ENCODE assay signal across 16 cellular contexts in the genomic region with DNA sequence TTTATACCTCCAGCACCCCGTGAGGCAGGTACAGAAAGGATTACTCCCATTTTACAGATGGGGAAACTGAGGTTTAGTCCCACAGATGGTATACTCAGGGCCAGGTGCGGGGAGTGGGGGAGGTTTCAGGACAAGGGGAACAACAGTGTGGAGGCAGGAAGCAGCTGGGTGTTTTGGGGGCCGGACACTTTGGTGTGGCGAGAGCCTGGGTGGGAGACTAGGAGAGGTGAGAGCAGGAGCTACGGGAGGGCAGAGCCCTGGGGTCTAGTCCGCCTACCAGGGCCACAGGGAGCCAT.
DNase-seq lines count a peak whose midpoint lies in the region; ATAC-seq and TF ChIP-seq lines count a peak whose summit lies in the region.
"Had no signal": no experiment of that assay in that cellular context is flagged by ENCODE, and none has a peak within 500 bp of the region (broad histone marks: within the 10 kb centered on the region; RNA-seq: fewer than 3 reads in every experiment).

No MANE protein-coding gene starts in this region.

- H3K36me3 Mint-ChIP-seq in CD4-positive, alpha-beta memory T cell, result no peaks in the 10 kb centered on the region
- H3K36me3 Mint-ChIP-seq: CD14-positive monocyte; CD8-positive, alpha-beta T cell had no signal

- no peak overlapping the region for H3K4ac ChIP-seq in trophoblast cell (ENCODE audit: low read depth, low read length)

- TF ChIP-seq CTCF in right atrium auricular region (IDR thresholded peaks at IDR 0.05) (no peak), esophagus muscularis mucosa (IDR thresholded peaks at IDR 0.05) (no peak)

- no peak overlapping the region for H4K12ac ChIP-seq in trophoblast cell (ENCODE audit: low read depth, low read length)

- H3K9ac ChIP-seq in trophoblast cell (ENCODE audit: low read length), result no peak overlapping the region
- H3K9ac ChIP-seq: BLaER1 had no signal

- TF ChIP-seq POLR2A in esophagus muscularis mucosa (IDR thresholded peaks at IDR 0.05; ENCODE audit: low read depth), result no peak

- DNase-seq in right atrium auricular region (ENCODE audit: low spot score), result peak; percentile 36
- DNase-seq in Right ventricle myocardium superior, result no peak
- peak; percentile 70 for DNase-seq in esophagus muscularis mucosa (ENCODE audit: extremely low spot score)
- DNase-seq in trophoblast cell, result no peak
- DNase-seq in NCI-H82 treated with DMSO at 0.1 percent for 48 hours (lab: John Stamatoyannopoulos, UW; ENCODE audit: unreplicated experiment), result no peak
- no peak for DNase-seq in mesenteric fat pad (ENCODE audit: low spot score)
- DNase-seq in CD4-positive, alpha-beta memory T cell, result no peak
- DNase-seq: Calu3; CD8-positive, alpha-beta T cell; DMS79 treated with DMSO at 0.1 percent for 48 hours; GF-D8 had no signal

- H2AK5ac ChIP-seq in trophoblast cell (ENCODE audit: low read length), result peak overlapping the region; percentile 24

- TF ChIP-seq EP300 in esophagus muscularis mucosa (IDR thresholded peaks at IDR 0.05), result no peak

- H3K9me3 Mint-ChIP-seq in CD4-positive, alpha-beta memory T cell, result no peaks in the 10 kb centered on the region
- H3K9me3 Mint-ChIP-seq: CD14-positive monocyte; CD8-positive, alpha-beta T cell had no signal

- H2BK5ac ChIP-seq in trophoblast cell (ENCODE audit: low read depth, low read length, poor library complexity), result no peak overlapping the region

- peaks cover 0 to 2% (median 0%) of the 10 kb centered on the region in 4 donors for H3K4me1 Mint-ChIP-seq in CD4-positive, alpha-beta memory T cell

- POLR2A ChIA-PET in CD4-positive, alpha-beta memory T cell (lab: Charles Lee; ENCODE audit: partially characterized antibody), result no interaction called here

- peaks cover 0 to 2% of the 10 kb centered on the region in 2 donors for H3K27me3 Mint-ChIP-seq in CD4-positive, alpha-beta memory T cell

- H3K27me3 ChIP-seq in right atrium auricular region (no peaks in the 10 kb centered on the region), esophagus muscularis mucosa (no peaks in the 10 kb centered on the region), trophoblast cell (ENCODE audit: insufficient read depth, low read length) (no peaks in the 10 kb centered on the region)
- no peaks in the 10 kb centered on the region for H3K27me3 ChIP-seq in CD4-positive, alpha-beta memory T cell (ENCODE audit: insufficient read depth, low read length)

- 93% methylated on average over 6 of the region's 6 CpGs for WGBS in esophagus muscularis mucosa
- WGBS in trophoblast cell (ENCODE audit: extremely low coverage, insufficient coverage, insufficient read length), result no CpG with 5 or more reads among the region's 6 CpGs

- H3K79me1 ChIP-seq in trophoblast cell (ENCODE audit: low read length), result peaks cover 7% of the 10 kb centered on the region

- no peak overlapping the region for H4K8ac ChIP-seq in trophoblast cell (ENCODE audit: low read depth, low read length)

- CTCF ChIA-PET in CD4-positive, alpha-beta memory T cell (lab: Charles Lee; ENCODE audit: partially characterized antibody), result interaction anchor here (1.1 kb wide), 1 partner anchor 771 kb away, joined by 3 read pairs; no protein-coding TSS in a partner anchor

- H3K4me3 Mint-ChIP-seq in CD4-positive, alpha-beta memory T cell, result no peak overlapping the region
- H3K4me3 Mint-ChIP-seq: CD14-positive monocyte; CD8-positive, alpha-beta T cell had no signal

- no peak overlapping the region for H2BK12ac ChIP-seq in trophoblast cell (ENCODE audit: low read length)

- H3K4me2 ChIP-seq in trophoblast cell (ENCODE audit: low read length), result no peak overlapping the region

- peaks cover 2% of the 10 kb centered on the region for H3K79me2 ChIP-seq in trophoblast cell (ENCODE audit: control insufficient read depth, insufficient read depth, low read length, poor library complexity)

- H3K4me3 ChIP-seq in right atrium auricular region (no peak overlapping the region), esophagus muscularis mucosa (no peak overlapping the region), trophoblast cell (ENCODE audit: low read depth, low read length) (no peak overlapping the region)
- no peak overlapping the region for H3K4me3 ChIP-seq in CD4-positive, alpha-beta memory T cell (ENCODE audit: low read length in 2 of 2)
- H3K4me3 ChIP-seq: BLaER1, GM12878, HAP-1 had no signal

- H4K91ac ChIP-seq in trophoblast cell (ENCODE audit: low read depth, low read length), result peak overlapping the region; percentile 33

- no peak overlapping the region for H3K23ac ChIP-seq in trophoblast cell (ENCODE audit: low read length)

- H3K36me3 ChIP-seq in right atrium auricular region (no peaks in the 10 kb centered on the region), esophagus muscularis mucosa (no peaks in the 10 kb centered on the region), trophoblast cell (ENCODE audit: control insufficient read depth in 1 of 2, insufficient read depth in 2 of 2, low read length in 2 of 2) (no peaks in the 10 kb centered on the region)
- no peaks in the 10 kb centered on the region for H3K36me3 ChIP-seq in CD4-positive, alpha-beta memory T cell (ENCODE audit: insufficient read depth, low read length)
- H3K36me3 ChIP-seq: BLaER1, HAP-1 had no signal

- ATAC-seq in Right ventricle myocardium superior (ENCODE audit: poor library complexity), result no peak
- ATAC-seq: CD8-positive, alpha-beta T cell; GM12878 had no signal

- intact Hi-C loops in Right ventricle myocardium superior (cut with DNase I), result loop anchor here (10.0 kb wide), 3 partner anchors 768 to 1178 kb away; no protein-coding TSS in a partner anchor
- intact Hi-C loops in esophagus muscularis mucosa (cut with DNase I), result no loop called here
- intact Hi-C loops in CD4-positive, alpha-beta memory T cell (cut with micrococcal nuclease), result no loop called here

- H3K14ac ChIP-seq in trophoblast cell (ENCODE audit: low read length), result no peak overlapping the region

- no peak overlapping the region for H3K18ac ChIP-seq in trophoblast cell (ENCODE audit: low read length)

- no peak overlapping the region for H3K27ac ChIP-seq in right atrium auricular region
- no peak overlapping the region for H3K27ac ChIP-seq in esophagus muscularis mucosa (replicated peaks in 1 of 4)
- no peak overlapping the region for H3K27ac ChIP-seq in trophoblast cell (ENCODE audit: low read depth, low read length)
- no peak overlapping the region for H3K27ac ChIP-seq in CD4-positive, alpha-beta memory T cell (ENCODE audit: low read depth, low read length)
- H3K27ac ChIP-seq: 22Rv1, BLaER1 had no signal

- H2BK120ac ChIP-seq in trophoblast cell (ENCODE audit: insufficient read depth, low read length, poor library complexity), result no peak overlapping the region

- no peak overlapping the region for H3K27ac Mint-ChIP-seq in CD4-positive, alpha-beta memory T cell
- H3K27ac Mint-ChIP-seq: CD8-positive, alpha-beta T cell had no signal

- peaks cover 0 to 4% of the 10 kb centered on the region in 2 donors for H3K9me3 ChIP-seq in right atrium auricular region
- H3K9me3 ChIP-seq in esophagus muscularis mucosa, result no peaks in the 10 kb centered on the region
- peaks cover 2% of the 10 kb centered on the region for H3K9me3 ChIP-seq in trophoblast cell (ENCODE audit: insufficient read depth, low read depth, low read length)
- H3K9me3 ChIP-seq in CD4-positive, alpha-beta memory T cell (ENCODE audit: control insufficient read depth in 1 of 2, low read length in 2 of 2), result no peaks in the 10 kb centered on the region
- H3K9me3 ChIP-seq: BLaER1, HAP-1 had no signal

- H3K4me1 ChIP-seq in right atrium auricular region (peaks cover 0 to 3% of the 10 kb centered on the region in 2 donors), esophagus muscularis mucosa (peaks cover 4 to 6% (median 5%) of the 10 kb centered on the region in 4 donors), trophoblast cell (ENCODE audit: control insufficient read depth in 1 of 2, insufficient read depth in 2 of 2, low read length in 2 of 2) (peaks cover 17 to 19% of the 10 kb centered on the region in 2 experiments)
- peaks cover 2% of the 10 kb centered on the region for H3K4me1 ChIP-seq in CD4-positive, alpha-beta memory T cell (ENCODE audit: insufficient read depth, low read length)
- H3K4me1 ChIP-seq: HAP-1 had no signal

- H2AFZ ChIP-seq in trophoblast cell (ENCODE audit: insufficient read depth, low read length, poor library complexity), result no peak overlapping the region

Comparison
In these comparisons a context has a peak if more than half of its experiments do, and no peak if none do; other contexts are left out.
1. DNase-seq: peak in right atrium auricular region (single experiment) and esophagus muscularis mucosa (single experiment); none in Right ventricle myocardium superior (single experiment), trophoblast cell (0 of 2), NCI-H82 treated with DMSO at 0.1 percent for 48 hours (single experiment), mesenteric fat pad (single experiment) and CD4-positive, alpha-beta memory T cell (0 of 5).